Comparison of ENCODE assay signal across 19 cellular contexts in the genomic region with DNA sequence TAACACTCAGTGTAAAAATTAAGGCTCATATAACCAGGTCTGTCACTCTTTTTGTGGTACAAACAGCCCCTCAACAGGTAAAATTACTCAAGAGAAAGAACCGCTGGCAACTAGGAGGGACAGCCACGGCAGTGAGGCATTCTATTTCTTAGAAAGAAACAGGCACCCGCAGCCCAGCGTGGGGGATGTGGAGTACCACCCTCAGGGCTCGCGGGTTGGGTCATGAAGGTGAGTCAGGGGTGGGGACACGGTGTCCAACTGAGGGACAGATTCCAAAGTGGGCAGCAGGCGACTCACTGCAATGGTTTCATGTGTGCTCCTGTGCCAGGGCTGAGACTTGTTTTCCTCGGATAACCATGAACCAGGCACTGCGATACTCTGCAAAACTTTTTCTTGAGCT.
"Had no signal": no experiment of that assay in that cellular context is flagged by ENCODE, and none has a peak within 500 bp of the region (broad histone marks: within the 10 kb centered on the region; RNA-seq: fewer than 3 reads in every experiment).

No MANE protein-coding gene starts in this region.

- H3K4me3 Mint-ChIP-seq: activated CD4-positive, alpha-beta memory T cell treated with anti-CD3 and anti-CD28 coated beads for 36 hours; activated CD4-positive, alpha-beta T cell treated with anti-CD3 and anti-CD28 coated beads for 36 hours; activated naive CD4-positive, alpha-beta T cell treated with anti-CD3 and anti-CD28 coated beads, Interleukin-2, amount 10 ng/mL, durations not matched to agents 7 days and 5 days; activated naive CD8-positive, alpha-beta T cell treated with anti-CD3 and anti-CD28 coated beads, Interleukin-2, amount 50 U/mL, for 24 hours; natural killer cell; T-helper 1 cell treated with Interleukin-12 subunit alpha and Interleukin-12 subunit beta and Interleukin-4 antibody, amounts not matched to agents 30 μg/mL and 1 μg/mL, for 36 hours; WTC11 had no signal

- H3K9me3 Mint-ChIP-seq: activated CD4-positive, alpha-beta memory T cell treated with anti-CD3 and anti-CD28 coated beads for 36 hours; activated naive CD4-positive, alpha-beta T cell treated with anti-CD3 and anti-CD28 coated beads, Interleukin-2, amount 10 ng/mL, durations not matched to agents 7 days and 5 days; activated naive CD8-positive, alpha-beta T cell treated with anti-CD3 and anti-CD28 coated beads, Interleukin-2, amount 50 U/mL, for 24 hours; natural killer cell; T-helper 1 cell treated with Interleukin-12 subunit alpha and Interleukin-12 subunit beta and Interleukin-4 antibody, amounts not matched to agents 30 μg/mL and 1 μg/mL, for 36 hours; WTC11 had no signal

- H3K27ac Mint-ChIP-seq: activated CD4-positive, alpha-beta memory T cell treated with anti-CD3 and anti-CD28 coated beads for 36 hours; activated CD4-positive, alpha-beta T cell treated with anti-CD3 and anti-CD28 coated beads for 36 hours; activated naive CD4-positive, alpha-beta T cell treated with anti-CD3 and anti-CD28 coated beads, Interleukin-2, amount 10 ng/mL, durations not matched to agents 7 days and 5 days; activated naive CD8-positive, alpha-beta T cell treated with anti-CD3 and anti-CD28 coated beads, Interleukin-2, amount 50 U/mL, for 24 hours; natural killer cell; T-helper 1 cell treated with Interleukin-12 subunit alpha and Interleukin-12 subunit beta and Interleukin-4 antibody, amounts not matched to agents 30 μg/mL and 1 μg/mL, for 36 hours had no signal

- H3K4me1 Mint-ChIP-seq: activated CD4-positive, alpha-beta T cell treated with anti-CD3 and anti-CD28 coated beads for 36 hours; activated naive CD4-positive, alpha-beta T cell treated with anti-CD3 and anti-CD28 coated beads, Interleukin-2, amount 10 ng/mL, durations not matched to agents 7 days and 5 days; natural killer cell had no signal

- DNase-seq: activated CD4-positive, alpha-beta memory T cell treated with anti-CD3 and anti-CD28 coated beads for 36 hours; activated CD4-positive, alpha-beta T cell treated with anti-CD3 and anti-CD28 coated beads for 36 hours; activated effector memory CD4-positive, alpha-beta T cell treated with anti-CD3 and anti-CD28 coated beads, Interleukin-2, amount 50 U/mL, for 16 hours; activated naive CD4-positive, alpha-beta T cell treated with anti-CD3 and anti-CD28 coated beads, Interleukin-2, amount 10 ng/mL, durations not matched to agents 7 days and 5 days; activated naive CD8-positive, alpha-beta T cell treated with anti-CD3 and anti-CD28 coated beads, Interleukin-2, amount 50 U/mL, for 24 hours; activated T-cell treated with anti-CD3 and anti-CD28 coated beads, Interleukin-2, amount 50 U/mL, for 1 hour; body of pancreas; effector CD4-positive, alpha-beta T cell; foreskin melanocyte; natural killer cell; sigmoid colon; stimulated activated CD4-positive, alpha-beta T cell treated with anti-CD3 and anti-CD28 coated beads, Interleukin-15, amount 100 ng/mL, for 24 hours; stimulated activated naive CD4-positive, alpha-beta T cell treated with Interleukin-2 at 50 U/mL for 16 hours; substantia nigra; T1000; tibial artery had no signal

- ATAC-seq: activated CD4-positive, alpha-beta T cell treated with anti-CD3 and anti-CD28 coated beads for 36 hours; activated naive CD8-positive, alpha-beta T cell treated with anti-CD3 and anti-CD28 coated beads, Interleukin-2, amount 50 U/mL, for 24 hours; body of pancreas; left lung; natural killer cell; WTC11 had no signal

- H3K36me3 Mint-ChIP-seq: activated CD4-positive, alpha-beta memory T cell treated with anti-CD3 and anti-CD28 coated beads for 36 hours; natural killer cell; WTC11 had no signal

- H3K27me3 Mint-ChIP-seq: activated CD4-positive, alpha-beta memory T cell treated with anti-CD3 and anti-CD28 coated beads for 36 hours; activated CD4-positive, alpha-beta T cell treated with anti-CD3 and anti-CD28 coated beads for 36 hours; activated naive CD4-positive, alpha-beta T cell treated with anti-CD3 and anti-CD28 coated beads, Interleukin-2, amount 10 ng/mL, durations not matched to agents 7 days and 5 days; activated naive CD8-positive, alpha-beta T cell treated with anti-CD3 and anti-CD28 coated beads, Interleukin-2, amount 50 U/mL, for 24 hours had no signal
